Comparison of ENCODE assay signal across 8 cellular contexts in the genomic region with DNA sequence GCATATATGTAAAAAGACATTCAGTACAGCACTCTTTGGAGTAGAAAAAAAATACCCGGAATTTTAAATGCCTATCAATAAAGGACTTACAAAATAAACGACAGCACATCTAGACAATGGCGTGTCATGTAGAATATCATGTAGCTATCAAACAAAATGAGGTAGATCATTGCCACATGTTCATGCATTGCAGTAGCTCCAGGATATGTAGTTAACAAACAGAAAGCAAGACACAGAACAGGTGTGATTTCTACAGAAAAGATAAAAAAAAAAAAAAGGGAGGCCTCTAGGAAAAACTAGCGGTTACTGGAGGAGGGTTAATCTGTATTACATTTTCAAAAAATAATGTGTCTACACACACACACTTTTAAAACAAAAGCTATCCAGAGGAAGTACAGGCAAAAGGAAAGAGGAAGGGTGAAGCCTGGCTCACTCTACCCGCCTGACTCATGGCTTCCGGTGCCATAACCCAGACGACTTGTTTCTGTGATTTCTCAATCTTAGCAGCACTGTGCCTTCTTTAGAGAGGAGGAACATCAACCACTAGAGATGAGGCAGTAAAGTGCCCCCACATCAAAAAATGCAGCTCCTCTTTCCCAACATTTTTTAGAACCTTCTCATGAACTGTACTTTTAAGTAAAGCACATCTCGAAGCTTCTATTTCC. TPM values are rescaled to one million over a fixed set of nuclear protein-coding genes. Genes with fewer than 3 reads are reported as not detected.
DNase-seq lines count a peak whose midpoint lies in the region; ATAC-seq and TF ChIP-seq lines count a peak whose summit lies in the region.

No MANE protein-coding gene starts in this region.

- no peaks in the 10 kb centered on the region for H3K9me3 ChIP-seq in cardiac muscle cell (ENCODE audit: low read depth)
- no peaks in the 10 kb centered on the region for H3K9me3 ChIP-seq in spleen
- no peaks in the 10 kb centered on the region for H3K9me3 ChIP-seq in neural progenitor cell (ENCODE audit: low read depth)

- ATAC-seq in HG02642 (IDR thresholded peaks at IDR 0.05; ENCODE audit: poor library complexity, unreplicated experiment) = peak; percentile 94

- no peaks in the 10 kb centered on the region for H3K79me2 ChIP-seq in neural progenitor cell (ENCODE audit: low read depth)

- WGBS in spleen, 5 donors = 23 to 35% (median 25%) methylated on average over 8 of the region's 8 CpGs

- DNase-seq in GM12864 (ENCODE audit: low read depth) (no peak), NOMO-1 treated with DMSO at 0.1 percent for 48 hours (lab: John Stamatoyannopoulos, UW; ENCODE audit: unreplicated experiment) (peak; percentile 97), cardiac muscle cell (ENCODE audit: low read depth in 1 of 2, low spot score in 1 of 2) (peak in 1 of 2 donors; percentile 93), spleen (peak; percentile 89), neural progenitor cell (ENCODE audit: low spot score) (no peak), HUDEP-2 (lab: John Stamatoyannopoulos, UW; ENCODE audit: unreplicated experiment in 76 of 76) (no peak)
- peak; percentile 15 to 22 for DNase-seq in activated T-helper 1 cell treated with anti-CD3 and anti-CD28 coated beads, Interleukin-2, amount 50 U/mL, for 16 hours (ENCODE audit: low read depth in 1 of 2, low spot score in 1 of 2)

- peaks cover 13% of the 10 kb centered on the region for H3K4me1 ChIP-seq in cardiac muscle cell (ENCODE audit: low read depth)
- H3K4me1 ChIP-seq in spleen = peaks cover 11 to 63% (median 44%) of the 10 kb centered on the region in 6 donors
- peaks cover under 1% of the 10 kb centered on the region for H3K4me1 ChIP-seq in neural progenitor cell

- H3K27me3 ChIP-seq in cardiac muscle cell = no peaks in the 10 kb centered on the region
- H3K27me3 ChIP-seq in spleen (replicated peaks in 1 of 7) = no peaks in the 10 kb centered on the region
- H3K27me3 ChIP-seq in neural progenitor cell = peaks cover 13% of the 10 kb centered on the region

- H3K4me3 Mint-ChIP-seq in neural progenitor cell = no peak overlapping the region

- H3K9ac ChIP-seq in neural progenitor cell = no peak overlapping the region

- H2AFZ ChIP-seq in neural progenitor cell (replicated peaks) = no peak overlapping the region

- no peak for TF ChIP-seq POLR2A in spleen (IDR thresholded peaks at IDR 0.05)

- no peaks in the 10 kb centered on the region for H3K9me3 Mint-ChIP-seq in neural progenitor cell

- no peak overlapping the region for H3K27ac Mint-ChIP-seq in neural progenitor cell

- no peak overlapping the region for H3K4me2 ChIP-seq in neural progenitor cell

- H3K36me3 ChIP-seq in cardiac muscle cell (peaks cover 2% of the 10 kb centered on the region), spleen (no peaks in the 10 kb centered on the region), neural progenitor cell (no peaks in the 10 kb centered on the region)

- intact Hi-C loops in spleen (cut with DNase I; ENCODE audit: low total_unique reads) = no loop called here

- H3K36me3 Mint-ChIP-seq in neural progenitor cell = no peaks in the 10 kb centered on the region

- no peaks in the 10 kb centered on the region for H4K20me1 ChIP-seq in neural progenitor cell (ENCODE audit: low read depth)

- H3K27ac ChIP-seq in cardiac muscle cell = peak overlapping the region; percentile 38
- H3K27ac ChIP-seq in spleen = peak overlapping the region; percentile 14 to 93 (median 85)
- H3K27ac ChIP-seq in neural progenitor cell = no peak overlapping the region

- TF ChIP-seq CTCF in GM12864 (IDR thresholded peaks at IDR 0.05; ENCODE audit: low read depth, low read length, missing control alignments) (no peak), cardiac muscle cell (IDR thresholded peaks at IDR 0.05; ENCODE audit: low read depth, low read length) (no peak), spleen (IDR thresholded peaks at IDR 0.05 in 8 of 11, conservative IDR thresholded peaks at IDR 0.05 in 3 of 11) (no peak), neural progenitor cell (IDR thresholded peaks at IDR 0.05) (no peak)

- H3K4me3 ChIP-seq in GM12864 (ENCODE audit: low read depth, low read length) (peak overlapping the region; percentile 19; the same call in 1 of the 2 replicates), cardiac muscle cell (no peak overlapping the region), spleen (peak overlapping the region in 1 of 8 donors; percentile 48), neural progenitor cell (no peak overlapping the region)

- no peaks in the 10 kb centered on the region for H3F3A ChIP-seq in neural progenitor cell (ENCODE audit: low read depth)

- peaks cover 3% of the 10 kb centered on the region for H3K4me1 Mint-ChIP-seq in neural progenitor cell

- peaks cover 6% of the 10 kb centered on the region for H3K27me3 Mint-ChIP-seq in neural progenitor cell (ENCODE audit: insufficient read depth, low read depth)

RNA-seq across cellular contexts. Expression of gene KCTD12, which starts 6.9 kb away (rescaled TPM):
- total RNA-seq in cardiac muscle cell (194 and 242 TPM in 2 replicates), spleen (100 to 1,000 TPM in 3 of 7 donors, 10 to 100 TPM in 4; 52.8 to 164 (median 89.1) TPM), neural progenitor cell (ENCODE audit: low replicate concordance) (1.9 TPM in 2 replicates)
- polyA plus RNA-seq in cardiac muscle cell (40.0 and 40.8 TPM in 2 replicates), spleen (10 to 100 TPM; 13.4 to 29.4 (median 22.0) TPM)

Comparison
In these comparisons a context has a peak if more than half of its experiments do, and no peak if none do; other contexts are left out.
1. DNase-seq: peak in NOMO-1 treated with DMSO at 0.1 percent for 48 hours (single experiment), activated T-helper 1 cell treated with anti-CD3 and anti-CD28 coated beads, Interleukin-2, amount 50 U/mL, for 16 hours (2 of 2) and spleen (single experiment); none in GM12864 (single experiment), neural progenitor cell (single experiment) and HUDEP-2 (0 of 76).
2. RNA of gene KCTD12, which starts 6.9 kb away (total RNA-seq): 194 to 242 TPM in cardiac muscle cell and 52.8 to 164 TPM in spleen; 1.9 TPM in neural progenitor cell; every median in the first group is over 10 times any median in the second.